ENCODE assay signal across 11 cellular contexts in the genomic region with DNA sequence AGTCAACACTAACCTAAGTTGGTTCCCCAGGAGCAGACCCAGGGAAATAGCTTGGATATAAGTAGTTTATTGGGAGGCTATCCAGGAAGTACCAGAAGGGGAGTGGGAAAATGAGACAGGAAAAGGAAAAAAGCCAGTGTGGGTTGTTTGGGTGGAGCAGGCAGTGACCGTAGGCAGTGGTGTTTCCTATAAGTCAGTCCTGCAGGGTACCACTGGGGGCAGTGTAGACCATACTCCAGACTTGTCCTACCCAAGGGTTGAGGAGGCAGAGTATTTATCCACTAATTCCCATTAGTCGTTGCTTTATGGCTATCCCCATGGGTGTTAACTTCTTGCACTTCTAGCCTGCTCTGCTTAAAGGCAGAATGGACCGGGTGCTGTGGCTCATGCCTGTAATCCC. TPM values are rescaled to one million over a fixed set of nuclear protein-coding genes. Genes with fewer than 3 reads are reported as not detected.
DNase-seq lines count a peak whose midpoint lies in the region; ATAC-seq and TF ChIP-seq lines count a peak whose summit lies in the region.
"Had no signal": no experiment of that assay in that cellular context is flagged by ENCODE, and none has a peak within 500 bp of the region (broad histone marks: within the 10 kb centered on the region; RNA-seq: fewer than 3 reads in every experiment).

No MANE protein-coding gene starts in this region.

- no peak overlapping the region for H3K4me3 ChIP-seq in thoracic aorta

- H3K4me1 ChIP-seq in thoracic aorta (ENCODE audit: control insufficient read depth in 1 of 2, low read depth in 2 of 2), result peaks cover 14 to 24% of the 10 kb centered on the region in 2 donors

- no peaks in the 10 kb centered on the region for H3K27me3 ChIP-seq in thoracic aorta (replicated peaks; ENCODE audit: insufficient read depth)

- peak; percentile 23 for TF ChIP-seq CTCF in thoracic aorta (IDR thresholded peaks at IDR 0.05)

- no peak for ATAC-seq in thoracic aorta (ENCODE audit: insufficient number of reproducible peaks, low FRiP score, low read depth)
- ATAC-seq in GM21381 (IDR thresholded peaks at IDR 0.05; ENCODE audit: unreplicated experiment), result no peak
- no peak for ATAC-seq in GM21786 (IDR thresholded peaks at IDR 0.05; ENCODE audit: unreplicated experiment)

- H3K9me3 ChIP-seq in thoracic aorta, result peaks cover 2% of the 10 kb centered on the region
- H3K9me3 ChIP-seq: neutrophil had no signal

- no peaks in the 10 kb centered on the region for H3K36me3 ChIP-seq in thoracic aorta
- H3K36me3 ChIP-seq: neutrophil had no signal

- DNase-seq in SIG-M5 treated with dmso at 0.1 percent for 504 hours (lab: John Stamatoyannopoulos, UW; ENCODE audit: unreplicated experiment), result peak; percentile 22
- DNase-seq in SIG-M5 (lab: John Stamatoyannopoulos, UW), result no peak
- DNase-seq in NCI-H82 treated with DMSO at 0.1 percent for 48 hours (lab: John Stamatoyannopoulos, UW; ENCODE audit: unreplicated experiment), result peak; percentile 38
- DNase-seq in germinal center (ENCODE audit: low spot score), result peak; percentile 6
- no peak for DNase-seq in thoracic aorta (ENCODE audit: low spot score)
- no peak for DNase-seq in GDM1 (lab: John Stamatoyannopoulos, UW)
- DNase-seq: activated naive CD4-positive, alpha-beta T cell treated with anti-CD3 and anti-CD28 coated beads, Interleukin-2, amount 10 ng/mL, durations not matched to agents 7 days and 5 days had no signal

- peak overlapping the region in 1 of 2 donors; percentile 48 for H3K27ac ChIP-seq in thoracic aorta
- H3K27ac ChIP-seq: neutrophil had no signal

RNA-seq across cellular contexts. Expression of a gene that starts 6.4 kb away (rescaled TPM):
- not detected for total RNA-seq in thoracic aorta
- total RNA-seq: T-helper 1 cell treated with Interleukin-12 subunit alpha and Interleukin-12 subunit beta and Interleukin-4 antibody, amounts not matched to agents 30 ng/mL and 1 ng/mL, for 36 hours had no signal

Comparison
In these comparisons a context has a peak if more than half of its experiments do, and no peak if none do; other contexts are left out.
1. DNase-seq: peak in SIG-M5 treated with dmso at 0.1 percent for 504 hours (single experiment), NCI-H82 treated with DMSO at 0.1 percent for 48 hours (single experiment) and germinal center (single experiment); none in SIG-M5 (single experiment), thoracic aorta (single experiment) and GDM1 (single experiment).